ENCODE assay signal across 2 cellular contexts in genomic region chr2:84487298-84487996, GRCh38.
A peak's percentile ranks its signal among the peaks of the same experiment; 100 is the strongest.
TF ChIP-seq lines count a peak whose summit lies in the region.

No MANE protein-coding gene starts in this region.

TF ChIP-seq in liver, 16 proteins besides CTCF, POLR2A, EP300 and RAD21 (continued from another document):
- TF ChIP-seq REST (IDR thresholded peaks at IDR 0.05) (no peak), HNF4G (IDR thresholded peaks at IDR 0.05) (peak; percentile 86), EGR1 (IDR thresholded peaks at IDR 0.05; ENCODE audit: low read depth in 2 of 2) (no peak), MAX (IDR thresholded peaks at IDR 0.05) (peak; percentile 22)

TF ChIP-seq in SK-N-SH treated with all-trans-retinoic acid at 6 μM for 48 hours, 23 proteins besides CTCF, POLR2A, EP300 and RAD21 (continued from another document):
- TF ChIP-seq, protein P1, sequence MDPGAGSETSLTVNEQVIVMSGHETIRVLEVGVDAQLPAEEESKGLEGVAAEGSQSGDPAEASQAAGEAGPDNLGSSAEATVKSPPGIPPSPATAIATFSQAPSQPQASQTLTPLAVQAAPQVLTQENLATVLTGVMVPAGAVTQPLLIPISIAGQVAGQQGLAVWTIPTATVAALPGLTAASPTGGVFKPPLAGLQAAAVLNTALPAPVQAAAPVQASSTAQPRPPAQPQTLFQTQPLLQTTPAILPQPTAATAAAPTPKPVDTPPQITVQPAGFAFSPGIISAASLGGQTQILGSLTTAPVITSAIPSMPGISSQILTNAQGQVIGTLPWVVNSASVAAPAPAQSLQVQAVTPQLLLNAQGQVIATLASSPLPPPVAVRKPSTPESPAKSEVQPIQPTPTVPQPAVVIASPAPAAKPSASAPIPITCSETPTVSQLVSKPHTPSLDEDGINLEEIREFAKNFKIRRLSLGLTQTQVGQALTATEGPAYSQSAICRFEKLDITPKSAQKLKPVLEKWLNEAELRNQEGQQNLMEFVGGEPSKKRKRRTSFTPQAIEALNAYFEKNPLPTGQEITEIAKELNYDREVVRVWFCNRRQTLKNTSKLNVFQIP (CRISPR knock-in tag; IDR thresholded peaks at IDR 0.05; ENCODE audit: borderline replicate concordance, low read depth), result no peak
